Comparison of ENCODE assay signal across 8 cellular contexts in the genomic region with DNA sequence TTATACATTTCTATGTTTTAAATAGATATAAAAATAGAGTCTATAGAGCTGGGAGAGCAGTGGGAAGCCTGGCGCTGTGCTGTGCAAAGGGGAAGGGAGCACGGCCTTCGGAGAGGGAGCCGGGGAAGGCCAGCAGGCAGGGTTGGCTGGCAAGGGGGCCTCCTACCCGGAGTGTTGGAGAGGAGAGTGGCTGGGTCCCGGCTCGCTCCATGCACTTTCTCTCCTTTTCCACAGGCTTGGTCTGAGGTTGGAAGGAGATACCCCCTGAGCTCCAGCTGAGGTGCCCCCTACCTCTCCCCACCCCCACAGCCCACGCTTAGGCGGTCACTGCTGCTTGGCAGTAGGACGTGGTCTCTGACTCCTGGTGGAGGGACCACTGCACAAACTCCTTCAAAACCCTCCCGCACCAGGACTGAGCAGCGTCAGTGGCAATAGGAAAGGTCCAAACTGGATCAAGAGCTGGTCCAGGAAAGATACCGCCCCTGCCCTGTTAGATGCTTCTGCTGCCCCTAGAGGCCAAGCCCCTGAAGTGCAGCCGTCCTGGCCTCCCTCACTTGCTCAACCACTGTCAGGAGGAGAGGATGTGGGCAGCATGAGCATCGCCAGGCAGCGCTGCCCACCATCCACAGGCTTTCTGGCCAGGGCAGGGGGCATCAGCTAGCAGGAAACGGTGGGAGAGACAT. TPM values are rescaled to one million over a fixed set of nuclear protein-coding genes. Genes with fewer than 3 reads are reported as not detected.
DNase-seq lines count a peak whose midpoint lies in the region; ATAC-seq and TF ChIP-seq lines count a peak whose summit lies in the region.

No MANE protein-coding gene starts in this region.

- no peak overlapping the region for H2BK120ac ChIP-seq in mesenchymal stem cell (ENCODE audit: low read depth, low read length)

- H3K4me2 ChIP-seq in GM23338 (0 out of 2 replicates have a peak overlapping the region, but pooled peaks have one; percentile 51), mesenchymal stem cell (ENCODE audit: low read length, poor library complexity, severe bottlenecking) (no peak overlapping the region)

- no peak overlapping the region for H3K27ac Mint-ChIP-seq in GM23338
- no peak overlapping the region for H3K27ac Mint-ChIP-seq in activated CD4-positive, alpha-beta T cell treated with anti-CD3 and anti-CD28 coated beads, Interleukin-2, amount 10 ng/mL, durations not matched to agents 7 days and 5 days

- no peak overlapping the region for H3K14ac ChIP-seq in mesenchymal stem cell (ENCODE audit: low read length in 2 of 2)

- no peak overlapping the region for H2BK5ac ChIP-seq in mesenchymal stem cell (ENCODE audit: low read depth, low read length, poor library complexity, severe bottlenecking)

- DNase-seq in EH (ENCODE audit: low read depth) = peak; percentile 58
- DNase-seq in GM23338 (ENCODE audit: low spot score) = peak; percentile 87
- DNase-seq in NCI-H2196 treated with DMSO at 0.1 percent for 48 hours (lab: John Stamatoyannopoulos, UW; ENCODE audit: unreplicated experiment) = peak; percentile 21
- peak; percentile 63 for DNase-seq in activated CD4-positive, alpha-beta T cell treated with anti-CD3 and anti-CD28 coated beads, Interleukin-2, amount 10 ng/mL, durations not matched to agents 7 days and 5 days
- DNase-seq in dermis blood vessel endothelial cell = peak; percentile 75
- peak; percentile 54 for DNase-seq in mesenchymal stem cell
- peak; percentile 36 to 39 for DNase-seq in stimulated activated CD8-positive, alpha-beta memory T cell treated with anti-CD3 and anti-CD28 coated beads, Interleukin-15, amount 100 ng/mL, for 48 hours (ENCODE audit: low read depth in 2 of 2)
- no peak for DNase-seq in GF-D8 (lab: John Stamatoyannopoulos, UW)

- no peaks in the 10 kb centered on the region for H3K79me1 ChIP-seq in mesenchymal stem cell (replicated peaks; ENCODE audit: low read length, poor library complexity, severe bottlenecking)

- no peak overlapping the region for H2AFZ ChIP-seq in GM23338
- H2AFZ ChIP-seq in mesenchymal stem cell (ENCODE audit: low read depth, low read length) = no peak overlapping the region

- no peak overlapping the region for H4K91ac ChIP-seq in mesenchymal stem cell (ENCODE audit: low read length)

- no peaks in the 10 kb centered on the region for H3F3A ChIP-seq in GM23338 (replicated peaks; ENCODE audit: low read depth)

- H3K27ac ChIP-seq in GM23338 (ENCODE audit: low read depth) (no peak overlapping the region), mesenchymal stem cell (ENCODE audit: low read length, poor library complexity, severe bottlenecking) (no peak overlapping the region)

- H3K9ac ChIP-seq in mesenchymal stem cell (ENCODE audit: low read length) = no peak overlapping the region

- no peaks in the 10 kb centered on the region for H3K36me3 Mint-ChIP-seq in GM23338 (ENCODE audit: low read depth)
- H3K36me3 Mint-ChIP-seq in activated CD4-positive, alpha-beta T cell treated with anti-CD3 and anti-CD28 coated beads, Interleukin-2, amount 10 ng/mL, durations not matched to agents 7 days and 5 days (ENCODE audit: low read depth) = no peaks in the 10 kb centered on the region

- H3K79me2 ChIP-seq in GM23338 (replicated peaks; ENCODE audit: insufficient read depth) = no peaks in the 10 kb centered on the region

- no peak overlapping the region for H2AK5ac ChIP-seq in mesenchymal stem cell (ENCODE audit: low read length, severe bottlenecking)

- H3K4me1 Mint-ChIP-seq in GM23338 = peaks cover 7% of the 10 kb centered on the region; the same call in 2 of the 3 replicates
- H3K4me1 Mint-ChIP-seq in activated CD4-positive, alpha-beta T cell treated with anti-CD3 and anti-CD28 coated beads, Interleukin-2, amount 10 ng/mL, durations not matched to agents 7 days and 5 days = no peaks in the 10 kb centered on the region

- CTCF ChIA-PET in activated CD4-positive, alpha-beta T cell treated with anti-CD3 and anti-CD28 coated beads, Interleukin-2, amount 10 ng/mL, durations not matched to agents 7 days and 5 days (lab: Charles Lee) = interaction anchor here (1.1 to 1.3 kb wide), 2 partner anchors 17 to 30 kb away, joined by 4 to 5 read pairs; no protein-coding TSS in a partner anchor

- WGBS in mesenchymal stem cell = 59% methylated on average over 14 of the region's 17 CpGs

- H3K9me3 ChIP-seq in mesenchymal stem cell (ENCODE audit: control insufficient read depth, low read length) = no peaks in the 10 kb centered on the region

- H3K27me3 Mint-ChIP-seq in GM23338 (ENCODE audit: insufficient read depth, low read depth, poor library complexity) = peaks cover 3% of the 10 kb centered on the region
- H3K27me3 Mint-ChIP-seq in activated CD4-positive, alpha-beta T cell treated with anti-CD3 and anti-CD28 coated beads, Interleukin-2, amount 10 ng/mL, durations not matched to agents 7 days and 5 days = peaks cover 5% of the 10 kb centered on the region

- no peak overlapping the region for H3K4ac ChIP-seq in mesenchymal stem cell (ENCODE audit: low read depth in 1 of 2, low read length in 2 of 2)

- no peak overlapping the region for H3K18ac ChIP-seq in mesenchymal stem cell (ENCODE audit: low read depth in 1 of 2, low read length in 2 of 2)

- no peak overlapping the region for H2BK15ac ChIP-seq in mesenchymal stem cell (ENCODE audit: low read depth, poor library complexity, severe bottlenecking)

- H4K8ac ChIP-seq in mesenchymal stem cell (ENCODE audit: low read length) = peak overlapping the region; percentile 9

- H3K4me3 Mint-ChIP-seq in GM23338 = no peak overlapping the region
- no peak overlapping the region for H3K4me3 Mint-ChIP-seq in activated CD4-positive, alpha-beta T cell treated with anti-CD3 and anti-CD28 coated beads, Interleukin-2, amount 10 ng/mL, durations not matched to agents 7 days and 5 days

- H3K9me2 ChIP-seq in GM23338 (ENCODE audit: insufficient read depth) = no peaks in the 10 kb centered on the region

- POLR2A ChIA-PET in activated CD4-positive, alpha-beta T cell treated with anti-CD3 and anti-CD28 coated beads, Interleukin-2, amount 10 ng/mL, durations not matched to agents 7 days and 5 days (lab: Charles Lee) = interaction anchor here (0.6 kb wide), 1 partner anchor 39 kb away, joined by 12 read pairs; no protein-coding TSS in a partner anchor

- H3K9me3 Mint-ChIP-seq in GM23338 = no peaks in the 10 kb centered on the region
- H3K9me3 Mint-ChIP-seq in activated CD4-positive, alpha-beta T cell treated with anti-CD3 and anti-CD28 coated beads, Interleukin-2, amount 10 ng/mL, durations not matched to agents 7 days and 5 days = no peaks in the 10 kb centered on the region

- no peaks in the 10 kb centered on the region for H4K20me1 ChIP-seq in GM23338 (replicated peaks; ENCODE audit: insufficient read depth)

- H2BK12ac ChIP-seq in mesenchymal stem cell (ENCODE audit: low read length in 2 of 2) = peak overlapping the region in 1 of 2 experiments; percentile 37

- peak; percentile 93 for ATAC-seq in GM23338

- H3K4me3 ChIP-seq in GM23338 = no peak overlapping the region
- no peak overlapping the region for H3K4me3 ChIP-seq in mesenchymal stem cell (ENCODE audit: insufficient read depth in 1 of 2, low read depth in 1 of 2, low read length in 2 of 2)

- H3K36me3 ChIP-seq in GM23338 (ENCODE audit: insufficient read depth) (no peaks in the 10 kb centered on the region), mesenchymal stem cell (ENCODE audit: control insufficient read depth in 1 of 2, insufficient read depth in 2 of 2, low read depth in 1 of 2, low read length in 2 of 2) (no peaks in the 10 kb centered on the region)

- H3K27me3 ChIP-seq in GM23338 (ENCODE audit: insufficient read depth) (no peaks in the 10 kb centered on the region), mesenchymal stem cell (ENCODE audit: control insufficient read depth in 1 of 2, insufficient read depth in 1 of 2, low read length in 2 of 2) (peaks cover 26 to 33% of the 10 kb centered on the region in 2 experiments)

- H3K4me1 ChIP-seq in GM23338 (ENCODE audit: insufficient read depth) (no peaks in the 10 kb centered on the region; the same call in 1 of the 2 replicates), mesenchymal stem cell (ENCODE audit: control insufficient read depth, insufficient read depth, low read depth, low read length) (peaks cover 5% of the 10 kb centered on the region)

- peak; percentile 72 to 86 for TF ChIP-seq CTCF in GM23338 (conservative IDR thresholded peaks at IDR 0.05; ENCODE audit: low read depth in 2 of 2)

- no peak overlapping the region for H3K23ac ChIP-seq in mesenchymal stem cell (ENCODE audit: low read length in 2 of 2)

TF ChIP-seq in GM23338, 12 proteins besides CTCF, POLR2A, EP300 and RAD21:
- no peak for TF ChIP-seq ZNF114 (CRISPR knock-in tag; IDR thresholded peaks at IDR 0.05)
- TF ChIP-seq, protein P1, sequence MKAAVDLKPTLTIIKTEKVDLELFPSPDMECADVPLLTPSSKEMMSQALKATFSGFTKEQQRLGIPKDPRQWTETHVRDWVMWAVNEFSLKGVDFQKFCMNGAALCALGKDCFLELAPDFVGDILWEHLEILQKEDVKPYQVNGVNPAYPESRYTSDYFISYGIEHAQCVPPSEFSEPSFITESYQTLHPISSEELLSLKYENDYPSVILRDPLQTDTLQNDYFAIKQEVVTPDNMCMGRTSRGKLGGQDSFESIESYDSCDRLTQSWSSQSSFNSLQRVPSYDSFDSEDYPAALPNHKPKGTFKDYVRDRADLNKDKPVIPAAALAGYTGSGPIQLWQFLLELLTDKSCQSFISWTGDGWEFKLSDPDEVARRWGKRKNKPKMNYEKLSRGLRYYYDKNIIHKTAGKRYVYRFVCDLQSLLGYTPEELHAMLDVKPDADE (IDR thresholded peaks at IDR 0.05) = no peak
- TF ChIP-seq ZNF331 (CRISPR knock-in tag; IDR thresholded peaks at IDR 0.05; ENCODE audit: low read depth) = no peak
- no peak for TF ChIP-seq STAT1 (IDR thresholded peaks at IDR 0.05; ENCODE audit: unreplicated experiment)

RNA-seq across cellular contexts. Expression of gene SYT13, which starts 52.9 kb away (rescaled TPM):
- 16.3 and 17.1 TPM in 2 replicates for total RNA-seq in GM23338 (2014; rRNA removed; shearing (Covaris generic))
- polyA plus RNA-seq in GM23338 (2016; fragmentation: Nextera tagmentation; extraction: Ambion mirVana) = 3.4 and 3.5 TPM in 2 replicates
- not detected for total RNA-seq in activated CD4-positive, alpha-beta T cell treated with anti-CD3 and anti-CD28 coated beads, Interleukin-2, amount 10 ng/mL, durations not matched to agents 7 days and 5 days
- total RNA-seq in dermis blood vessel endothelial cell = not detected in 2 replicates
- polyA plus RNA-seq in mesenchymal stem cell (2013, experiment 1 of 2) = 0.06 TPM
- polyA plus RNA-seq in mesenchymal stem cell (2013, experiment 2 of 2) = 0.01 TPM

Comparison
In these comparisons a context has a peak if more than half of its experiments do, and no peak if none do; other contexts are left out.
1. RNA of gene SYT13, which starts 52.9 kb away (total RNA-seq): 16.3 to 17.1 TPM in GM23338; not detected in activated CD4-positive, alpha-beta T cell treated with anti-CD3 and anti-CD28 coated beads, Interleukin-2, amount 10 ng/mL, durations not matched to agents 7 days and 5 days and not detected in dermis blood vessel endothelial cell; every median in the first group is over 10 times any median in the second.